ENCODE assay signal across 11 cellular contexts in the genomic region with DNA sequence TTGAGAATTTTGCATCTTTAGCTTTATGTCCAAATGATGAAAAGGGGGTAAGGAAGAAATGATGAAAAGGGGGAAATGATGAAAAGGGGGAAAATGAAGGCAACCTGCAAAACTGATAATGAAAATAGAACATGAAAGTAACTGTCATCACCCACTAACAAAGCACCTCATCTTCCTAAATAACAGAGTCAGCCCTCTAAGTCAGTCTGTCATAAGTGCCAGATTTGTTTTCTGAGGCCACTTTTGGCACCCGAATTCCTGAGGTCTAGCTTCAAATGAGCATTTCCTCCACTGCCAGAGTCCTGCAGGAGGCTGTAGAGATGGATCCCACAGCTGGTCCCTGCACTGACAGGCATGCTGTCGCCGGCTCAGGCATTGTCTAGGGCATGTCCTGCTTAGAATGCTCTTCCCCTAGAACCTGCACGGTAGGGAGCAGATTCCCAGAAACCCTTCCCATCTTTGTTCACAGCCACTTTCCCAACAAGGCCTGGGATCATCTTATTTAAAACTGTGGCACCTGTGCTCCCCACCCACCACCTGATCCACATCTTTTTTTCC. TPM values are rescaled to one million over a fixed set of nuclear protein-coding genes. Genes with fewer than 3 reads are reported as not detected.
DNase-seq lines count a peak whose midpoint lies in the region; ATAC-seq and TF ChIP-seq lines count a peak whose summit lies in the region.
"Had no signal": no experiment of that assay in that cellular context is flagged by ENCODE, and none has a peak within 500 bp of the region (broad histone marks: within the 10 kb centered on the region; RNA-seq: fewer than 3 reads in every experiment).

No MANE protein-coding gene starts in this region.

- no peak overlapping the region for H3K4me3 Mint-ChIP-seq in activated CD4-positive, alpha-beta T cell treated with anti-CD3 and anti-CD28 coated beads for 36 hours
- H3K4me3 Mint-ChIP-seq in naive thymus-derived CD8-positive, alpha-beta T cell, result no peak overlapping the region
- H3K4me3 Mint-ChIP-seq: T-helper 1 cell treated with Interleukin-12 subunit alpha and Interleukin-12 subunit beta and Interleukin-4 antibody, amounts not matched to agents 30 μg/mL and 1 μg/mL, for 36 hours had no signal

- peaks cover 16% of the 10 kb centered on the region for H3K36me3 Mint-ChIP-seq in activated CD4-positive, alpha-beta T cell treated with anti-CD3 and anti-CD28 coated beads for 36 hours (ENCODE audit: low read depth)
- H3K36me3 Mint-ChIP-seq in naive thymus-derived CD8-positive, alpha-beta T cell, result peaks cover 10 to 13% (median 13%) of the 10 kb centered on the region in 3 donors

- no peaks in the 10 kb centered on the region for H3K27me3 Mint-ChIP-seq in activated CD4-positive, alpha-beta T cell treated with anti-CD3 and anti-CD28 coated beads for 36 hours
- no peaks in the 10 kb centered on the region for H3K27me3 Mint-ChIP-seq in naive thymus-derived CD8-positive, alpha-beta T cell

- no peak for DNase-seq in activated CD4-positive, alpha-beta T cell treated with anti-CD3 and anti-CD28 coated beads for 36 hours
- DNase-seq in activated CD4-positive, alpha-beta T cell treated with anti-CD3 and anti-CD28 coated beads, Interleukin-2, amount 50 U/mL, for 4 hours, result no peak
- no peak for DNase-seq in naive thymus-derived CD8-positive, alpha-beta T cell
- no peak for DNase-seq in SIG-M5 treated with dmso at 0.1 percent for 504 hours (lab: John Stamatoyannopoulos, UW; ENCODE audit: unreplicated experiment)
- no peak for DNase-seq in HEK293T (ENCODE audit: extremely low spot score)
- DNase-seq in NCI-H524 (lab: John Stamatoyannopoulos, UW), result no peak
- DNase-seq: NCI-H226, sigmoid colon had no signal

- peaks cover 9% of the 10 kb centered on the region for H3K9me3 Mint-ChIP-seq in activated CD4-positive, alpha-beta T cell treated with anti-CD3 and anti-CD28 coated beads for 36 hours (ENCODE audit: low read depth)
- H3K9me3 Mint-ChIP-seq in naive thymus-derived CD8-positive, alpha-beta T cell, result peaks cover 0 to 17% (median 10%) of the 10 kb centered on the region in 9 donors

- peak overlapping the region; percentile 42 for H3K27ac Mint-ChIP-seq in activated CD4-positive, alpha-beta T cell treated with anti-CD3 and anti-CD28 coated beads for 36 hours
- peak overlapping the region in 6 of 10 donors; percentile 1 to 77 (median 38) for H3K27ac Mint-ChIP-seq in naive thymus-derived CD8-positive, alpha-beta T cell
- H3K27ac Mint-ChIP-seq: T-helper 1 cell treated with Interleukin-12 subunit alpha and Interleukin-12 subunit beta and Interleukin-4 antibody, amounts not matched to agents 30 μg/mL and 1 μg/mL, for 36 hours had no signal

- ATAC-seq in activated CD4-positive, alpha-beta T cell treated with anti-CD3 and anti-CD28 coated beads for 36 hours, result peak; percentile 55
- peak; percentile 31 for ATAC-seq in GM21423 (IDR thresholded peaks at IDR 0.05; ENCODE audit: unreplicated experiment)
- peak; percentile 35 for ATAC-seq in HG03460 (IDR thresholded peaks at IDR 0.05; ENCODE audit: unreplicated experiment)
- ATAC-seq in naive thymus-derived CD8-positive, alpha-beta T cell, result no peak

- POLR2A ChIA-PET in activated CD4-positive, alpha-beta T cell treated with anti-CD3 and anti-CD28 coated beads for 36 hours (lab: Charles Lee), result interaction anchor here (1.2 kb wide), 1 partner anchor 26 kb away, joined by 5 read pairs; no protein-coding TSS in a partner anchor
- POLR2A ChIA-PET in naive thymus-derived CD8-positive, alpha-beta T cell (lab: Charles Lee), result interaction anchor here (0.6 to 2.0 kb wide), 2 partner anchors 26 to 1757 kb away, joined by 3 to 11 read pairs; a partner anchor contains a TSS
- POLR2A ChIA-PET in HEK293T (lab: Yijun Ruan, JAX), result no interaction called here

- H3K4me1 Mint-ChIP-seq in activated CD4-positive, alpha-beta T cell treated with anti-CD3 and anti-CD28 coated beads for 36 hours, result peaks cover 33% of the 10 kb centered on the region
- peaks cover 20 to 48% (median 43%) of the 10 kb centered on the region in 4 donors for H3K4me1 Mint-ChIP-seq in naive thymus-derived CD8-positive, alpha-beta T cell

- CTCF ChIA-PET in activated CD4-positive, alpha-beta T cell treated with anti-CD3 and anti-CD28 coated beads for 36 hours (lab: Charles Lee), result interaction anchor here (0.7 to 1.5 kb wide), 4 partner anchors 12 to 68 kb away, joined by 3 read pairs; no protein-coding TSS in a partner anchor
- CTCF ChIA-PET in HEK293T (lab: Yijun Ruan, JAX), result no interaction called here

- intact Hi-C loops in activated CD4-positive, alpha-beta T cell treated with anti-CD3 and anti-CD28 coated beads for 36 hours (cut with DNase I, micrococcal nuclease), result loop anchor here (2.0 kb wide), 2 partner anchors 22 to 24 kb away; a partner anchor contains a TSS

TF ChIP-seq in HEK293T, 16 proteins besides CTCF, POLR2A, EP300 and RAD21:
- TF ChIP-seq ZNF384 (IDR thresholded peaks at IDR 0.05) (no peak), FOXM1 (IDR thresholded peaks at IDR 0.05; ENCODE audit: borderline replicate concordance) (no peak), CTBP1 (IDR thresholded peaks at IDR 0.05; ENCODE audit: borderline replicate concordance) (no peak), LEF1 (IDR thresholded peaks at IDR 0.05; ENCODE audit: borderline replicate concordance) (no peak), FOXK2 (IDR thresholded peaks at IDR 0.05) (no peak)

RNA-seq across cellular contexts. Expression of a gene that starts 25.3 kb away (rescaled TPM):
- total RNA-seq in activated CD4-positive, alpha-beta T cell treated with anti-CD3 and anti-CD28 coated beads for 36 hours, result 10 to 100 TPM; 12.3 to 15.5 TPM
- 10 to 100 TPM; 17.7 to 19.2 TPM for total RNA-seq in naive thymus-derived CD8-positive, alpha-beta T cell
- polyA plus RNA-seq in naive thymus-derived CD8-positive, alpha-beta T cell, result 1 to 10 TPM; 1.8 to 3.5 (median 3.3) TPM

Comparison
In these comparisons a context has a peak if more than half of its experiments do, and no peak if none do; other contexts are left out.
1. ATAC-seq: peak in activated CD4-positive, alpha-beta T cell treated with anti-CD3 and anti-CD28 coated beads for 36 hours (single experiment), GM21423 (single experiment) and HG03460 (single experiment); none in naive thymus-derived CD8-positive, alpha-beta T cell (0 of 2).